9 cellular contexts compared by ENCODE assay signal in the genomic region with DNA sequence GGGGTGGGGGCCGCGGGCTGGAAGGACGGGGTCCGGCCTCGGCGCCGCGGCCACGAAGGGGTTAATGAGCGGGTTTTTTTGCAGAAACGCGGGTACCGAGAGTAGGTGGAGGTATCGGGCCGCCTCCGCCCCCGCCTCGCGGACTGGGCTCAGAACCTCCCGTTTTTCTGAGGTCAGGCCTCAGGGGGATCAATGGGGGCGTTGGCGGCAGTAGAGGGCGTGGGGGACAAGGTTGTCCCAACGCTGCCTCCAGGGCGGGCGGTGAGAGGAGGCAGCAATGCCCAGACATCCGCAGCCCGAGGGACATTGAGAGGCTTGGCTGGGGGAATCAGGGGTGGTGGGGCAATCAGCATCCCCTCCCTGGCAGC. TPM values are rescaled to one million over a fixed set of nuclear protein-coding genes. Genes with fewer than 3 reads are reported as not detected.
A peak's percentile ranks its signal among the peaks of the same experiment; 100 is the strongest.
DNase-seq lines count a peak whose midpoint lies in the region; ATAC-seq, FAIRE-seq and TF ChIP-seq lines count a peak whose summit lies in the region.
"Had no signal": no experiment of that assay in that cellular context is flagged by ENCODE, and none has a peak within 500 bp of the region (broad histone marks: within the 10 kb centered on the region; RNA-seq: fewer than 3 reads in every experiment).

No MANE protein-coding gene starts in this region.

- no peak overlapping the region for H3K18ac ChIP-seq in mesendoderm (ENCODE audit: low read length)

- H2BK5ac ChIP-seq in mesendoderm (ENCODE audit: low read length), result no peak overlapping the region

- FAIRE-seq in bronchial epithelial cell (lab: Jason Lieb, UNC), result no peak
- FAIRE-seq: GM18507 had no signal

- H3K27me3 ChIP-seq in bronchial epithelial cell (ENCODE audit: control insufficient read depth, insufficient read depth, low read length), result peaks cover 7% of the 10 kb centered on the region
- H3K27me3 ChIP-seq in mesendoderm (ENCODE audit: insufficient read depth, low read length, poor library complexity), result no peaks in the 10 kb centered on the region
- H3K27me3 ChIP-seq in upper lobe of left lung, result peaks cover 0 to 13% (median 1%) of the 10 kb centered on the region in 4 donors

- H3K4me3 ChIP-seq in bronchial epithelial cell (ENCODE audit: low read depth, low read length) (peak overlapping the region; percentile 48), mesendoderm (ENCODE audit: low read length) (peak overlapping the region; percentile 70), upper lobe of left lung (peak overlapping the region in 3 of 4 donors; percentile 40 to 57 (median 56))

- no peak overlapping the region for H2BK15ac ChIP-seq in mesendoderm (replicated peaks; ENCODE audit: low read depth)

- no peak overlapping the region for H3K27ac ChIP-seq in mesendoderm (ENCODE audit: low read depth, low read length)
- H3K27ac ChIP-seq in upper lobe of left lung, result no peak overlapping the region

- H3K36me3 ChIP-seq in bronchial epithelial cell (ENCODE audit: control insufficient read depth, insufficient read depth, low read length) (no peaks in the 10 kb centered on the region), mesendoderm (ENCODE audit: control insufficient read depth, insufficient read depth, low read length) (no peaks in the 10 kb centered on the region), upper lobe of left lung (no peaks in the 10 kb centered on the region)

- peak overlapping the region; percentile 59 for H3K4me2 ChIP-seq in mesendoderm (ENCODE audit: low read length)

- intact Hi-C loops in Right ventricle myocardium superior (cut with DNase I) (no loop called here), left cardiac atrium (cut with DNase I) (no loop called here)

- H3K23ac ChIP-seq in mesendoderm (ENCODE audit: low read length), result peak overlapping the region; percentile 66

- H4K8ac ChIP-seq in mesendoderm (ENCODE audit: low read depth, low read length), result no peak overlapping the region

- ATAC-seq in Right ventricle myocardium superior (ENCODE audit: poor library complexity) (no peak), left cardiac atrium (no peak), upper lobe of left lung (ENCODE audit: low FRiP score in 2 of 2) (no peak), GM21619 (IDR thresholded peaks at IDR 0.05; ENCODE audit: unreplicated experiment) (no peak)

- peak overlapping the region; percentile 88 for H3K9ac ChIP-seq in mesendoderm (ENCODE audit: low read length)

- no peak overlapping the region for H2AK5ac ChIP-seq in mesendoderm (ENCODE audit: low read length)

- no peak for TF ChIP-seq CTCF in bronchial epithelial cell (IDR thresholded peaks at IDR 0.05; ENCODE audit: insufficient read depth, low read length, severe bottlenecking)
- TF ChIP-seq CTCF in upper lobe of left lung (IDR thresholded peaks at IDR 0.05), result no peak

- H4K5ac ChIP-seq in mesendoderm (ENCODE audit: low read length), result no peak overlapping the region

- peak overlapping the region; percentile 97 for H3K56ac ChIP-seq in mesendoderm (ENCODE audit: low read length)

- TF ChIP-seq POLR2A in upper lobe of left lung (IDR thresholded peaks at IDR 0.05), result no peak

- no peaks in the 10 kb centered on the region for H3K9me3 ChIP-seq in upper lobe of left lung

- H3K4me1 ChIP-seq in mesendoderm (ENCODE audit: control insufficient read depth, low read depth, low read length) (no peaks in the 10 kb centered on the region), upper lobe of left lung (peaks cover 5 to 14% (median 7%) of the 10 kb centered on the region in 4 donors)

- H3K4ac ChIP-seq in mesendoderm (ENCODE audit: low read depth, low read length), result no peak overlapping the region

- H3K79me2 ChIP-seq in mesendoderm (ENCODE audit: control insufficient read depth, insufficient read depth, low read length), result peaks cover 3% of the 10 kb centered on the region

- DNase-seq in Right ventricle myocardium superior (peak; percentile 13), left cardiac atrium (no peak), bronchial epithelial cell (ENCODE audit: low read depth) (no peak), mesendoderm (peak; percentile 44), upper lobe of left lung (no peak), nucleus accumbens (lab: John Stamatoyannopoulos, UW) (no peak), NCI-H2107 (lab: John Stamatoyannopoulos, UW) (no peak)

- no peak overlapping the region for H2BK120ac ChIP-seq in mesendoderm (ENCODE audit: low read depth, low read length)

- no CpG with 5 or more reads among the region's 28 CpGs for WGBS in mesendoderm (ENCODE audit: extremely low coverage, insufficient coverage, low lambda C conversion rate)
- WGBS in upper lobe of left lung, 2 donors, result 4% methylated on average over 28 of the region's 28 CpGs; no CpG with 5 or more reads in 1 of the 2 donors

- no peaks in the 10 kb centered on the region for H3K79me1 ChIP-seq in mesendoderm (ENCODE audit: low read length)

- TF ChIP-seq EP300 in upper lobe of left lung (IDR thresholded peaks at IDR 0.05), result no peak

RNA-seq across cellular contexts. Expression of a gene that starts 34.8 kb away (rescaled TPM):
- total RNA-seq in Right ventricle myocardium superior (11.9 TPM), left cardiac atrium (1 to 10 TPM; 2.3 to 5.6 TPM), bronchial epithelial cell (5.0 and 52.6 TPM in 2 replicates), upper lobe of left lung (100 to 1,000 TPM in 3 of 6 donors, 10 to 100 TPM in 3; 37.1 to 206 (median 91.1) TPM)
- 1.3 TPM for polyA plus RNA-seq in mesendoderm (2013, experiment 1 of 2)
- polyA plus RNA-seq in mesendoderm (2013, experiment 2 of 2), result 1.4 TPM

Comparison
In these comparisons a context has a peak if more than half of its experiments do, and no peak if none do; other contexts are left out.
1. DNase-seq: peak in Right ventricle myocardium superior (single experiment) and mesendoderm (single experiment); none in left cardiac atrium (single experiment), bronchial epithelial cell (single experiment), upper lobe of left lung (0 of 2), nucleus accumbens (0 of 56) and NCI-H2107 (single experiment).
2. Peak in every context shown above with its lines, with median percentiles within 50 percentile points of each other: H3K4me3 ChIP-seq.